22 cellular contexts compared by ENCODE assay signal in genomic region chr4:165635951-165636350, GRCh38.
"Had no signal": no experiment of that assay in that cellular context is flagged by ENCODE, and none has a peak within 500 bp of the region (broad histone marks: within the 10 kb centered on the region; RNA-seq: fewer than 3 reads in every experiment).

No MANE protein-coding gene starts in this region.

- DNase-seq: effector memory CD4-positive, alpha-beta T cell; gastrocnemius medialis; left colon; left ventricle myocardium superior; mesenchymal stem cell; midbrain; psoas muscle; retina; right lobe of liver; spleen; stimulated activated CD4-positive, alpha-beta T cell treated with anti-CD3 and anti-CD28 coated beads, Interleukin-15, amount 100 ng/mL, for 24 hours; stimulated activated CD4-positive, alpha-beta T cell treated with anti-CD3 and anti-CD28 coated beads, Interleukin-1b, Interleukin-23, amount 100 ng/mL, for 48 hours; stimulated activated CD4-positive, alpha-beta T cell treated with anti-CD3 and anti-CD28 coated beads, Interleukin-4, amount 100 ng/mL, for 24 hours; stimulated activated naive CD4-positive, alpha-beta T cell; stomach; substantia nigra; transverse colon had no signal

- H3K4me3 ChIP-seq: esophagus muscularis mucosa, gastrocnemius medialis, lung, psoas muscle, right lobe of liver, spleen, stomach, thoracic aorta, transverse colon had no signal

- H3K9ac ChIP-seq: parathyroid adenoma had no signal

- H3K36me3 ChIP-seq: esophagus muscularis mucosa, gastrocnemius medialis, right lobe of liver, spleen, stomach, thoracic aorta, transverse colon had no signal

- H3K9me3 ChIP-seq: gastrocnemius medialis, psoas muscle, right lobe of liver, stomach, thoracic aorta, transverse colon had no signal

- H3K4me1 ChIP-seq: gastrocnemius medialis, psoas muscle, right lobe of liver, spleen, stomach, transverse colon had no signal

- ATAC-seq: gastrocnemius medialis; left colon; left ventricle myocardium superior; natural killer cell treated with Interleukin-12 subunit alpha and Interleukin-12 subunit beta and Interleukin-15 and Interleukin-18, amount 100 ng/mL, for 72 hours; psoas muscle; right lobe of liver had no signal

- H2AFZ ChIP-seq: parathyroid adenoma had no signal

- H3K27ac ChIP-seq: esophagus muscularis mucosa, gastrocnemius medialis, parathyroid adenoma, psoas muscle, right lobe of liver, spleen, stomach, thoracic aorta, transverse colon had no signal

- H3K27me3 ChIP-seq: esophagus muscularis mucosa, gastrocnemius medialis, right lobe of liver, spleen, stomach, transverse colon had no signal
